ENCODE assay signal across 8 cellular contexts in the genomic region with DNA sequence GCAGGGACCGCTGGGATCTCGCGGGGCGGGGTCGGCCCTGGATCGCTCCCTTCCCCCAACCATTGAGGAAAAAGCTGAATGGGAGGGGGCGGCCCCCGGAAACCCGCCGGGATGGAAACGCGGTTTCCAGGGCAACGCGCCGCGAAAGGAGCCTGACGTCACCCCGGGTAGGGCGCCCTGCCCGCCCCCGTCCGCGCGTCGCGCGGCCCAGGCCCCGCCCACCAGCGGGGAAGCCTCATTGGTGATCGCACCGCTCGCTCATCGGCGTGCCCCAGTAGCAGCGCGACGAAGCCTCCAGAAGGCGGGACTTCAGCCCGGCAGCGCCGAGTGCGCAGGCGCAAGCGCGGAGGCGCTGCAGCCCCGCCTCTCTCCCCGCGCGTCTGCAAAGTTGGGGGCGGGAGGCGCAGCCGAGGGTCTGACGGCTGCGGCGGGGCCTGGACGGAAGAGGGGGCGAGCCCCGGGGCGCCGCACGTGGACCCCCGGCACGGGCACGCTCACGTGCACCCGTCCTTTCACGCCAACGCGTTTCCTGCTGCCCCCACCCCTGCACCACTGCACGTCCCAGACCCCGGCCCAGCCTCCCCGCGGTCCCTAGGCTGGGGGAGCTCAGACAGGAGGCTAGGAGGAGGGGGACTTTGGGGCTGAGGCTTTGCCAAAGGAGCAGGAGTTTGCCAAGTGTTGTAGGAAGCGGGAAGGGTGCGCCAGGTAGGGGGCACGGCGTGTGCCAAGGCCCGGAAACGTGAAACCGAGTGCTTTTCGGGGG. TPM values are rescaled to one million over a fixed set of nuclear protein-coding genes. Genes with fewer than 3 reads are reported as not detected.
DNase-seq lines count a peak whose midpoint lies in the region; ATAC-seq and TF ChIP-seq lines count a peak whose summit lies in the region.

No MANE protein-coding gene starts in this region.

- no peak for TF ChIP-seq CTCF in A673 (conservative IDR thresholded peaks at IDR 0.05; ENCODE audit: low read depth, low read length)
- TF ChIP-seq CTCF in WI38 (IDR thresholded peaks at IDR 0.05; ENCODE audit: low read depth, low read length), result no peak
- no peak for TF ChIP-seq CTCF in breast epithelium (IDR thresholded peaks at IDR 0.05)

- no peak for TF ChIP-seq POLR2A in breast epithelium (IDR thresholded peaks at IDR 0.05)

- ATAC-seq in GM18873 (IDR thresholded peaks at IDR 0.05; ENCODE audit: low FRiP score, unreplicated experiment) (peak; percentile 36), HG03135 (IDR thresholded peaks at IDR 0.05; ENCODE audit: unreplicated experiment) (peak; percentile 40)

- H3K4me1 ChIP-seq in A673 (ENCODE audit: insufficient read depth, low read length, poor library complexity, severe bottlenecking) (peaks cover 74% of the 10 kb centered on the region), breast epithelium (peaks cover 24 to 41% of the 10 kb centered on the region in 2 donors)

- POLR2A ChIA-PET in A673 (lab: Charles Lee; ENCODE audit: low non-redundant PET), result interaction anchor here (1.5 kb wide), 1 partner anchor 8 kb away, joined by 3 read pairs; a partner anchor contains a TSS

- BruUV-seq in A673 (replicated peaks; lab: Mats Ljungman, UMichigan), result no TSS peak

- H3K4me3 ChIP-seq in A673 (ENCODE audit: low read depth, low read length, poor library complexity, severe bottlenecking) (peak overlapping the region; percentile 82), WI38 (ENCODE audit: low read depth, low read length) (peak overlapping the region; percentile 67), breast epithelium (peak overlapping the region; percentile 57 to 79 (median 70))

- H3K27me3 Mint-ChIP-seq in immature natural killer cell (ENCODE audit: low read depth in 3 of 3), result peaks cover 31 to 57% (median 48%) of the 10 kb centered on the region in 3 donors

- peaks cover 21% of the 10 kb centered on the region for H3K36me3 ChIP-seq in A673 (ENCODE audit: insufficient read depth, low read length, poor library complexity, severe bottlenecking)
- no peaks in the 10 kb centered on the region for H3K36me3 ChIP-seq in breast epithelium

- DNase-seq in A673 (ENCODE audit: low spot score), result peak; percentile 98
- peak; percentile 86 for DNase-seq in NCI-H2227 treated with DMSO at 0.1 percent for 48 hours (lab: John Stamatoyannopoulos, UW)
- DNase-seq in breast epithelium (ENCODE audit: low spot score in 2 of 2), result peak; percentile 95
- peak; percentile 97 to 99 (median 98) for DNase-seq in immature natural killer cell
- peak; percentile 92 for DNase-seq in smooth muscle cell of the brain vasculature (ENCODE audit: low read depth, low spot score)

- H3K4me1 Mint-ChIP-seq in immature natural killer cell, result peaks cover 59 to 72% of the 10 kb centered on the region in 2 donors

- H3K4me3 Mint-ChIP-seq in immature natural killer cell, result peak overlapping the region; percentile 90 to 94 (median 91)

- no peaks in the 10 kb centered on the region for H3K9me3 ChIP-seq in A673 (ENCODE audit: low read depth, low read length, poor library complexity, severe bottlenecking)
- H3K9me3 ChIP-seq in breast epithelium, result no peaks in the 10 kb centered on the region

- H3K27ac ChIP-seq in A673 (ENCODE audit: low read depth, low read length, poor library complexity, severe bottlenecking) (peak overlapping the region; percentile 90), breast epithelium (peak overlapping the region; percentile 97 to 98)

- peak overlapping the region; percentile 95 to 99 (median 99) for H3K27ac Mint-ChIP-seq in immature natural killer cell

- H3K36me3 Mint-ChIP-seq in immature natural killer cell, result peaks cover 4 to 19% (median 7%) of the 10 kb centered on the region in 3 donors

- intact Hi-C loops in A673 (cut with micrococcal nuclease; ENCODE audit: unreplicated experiment) (no loop called here), breast epithelium (cut with DNase I; ENCODE audit: low total_unique reads) (no loop called here)

- peaks cover 0 to 4% (median 0%) of the 10 kb centered on the region in 6 donors for H3K9me3 Mint-ChIP-seq in immature natural killer cell

- H3K27me3 ChIP-seq in A673 (replicated peaks; ENCODE audit: insufficient read depth, low read depth, low read length, poor library complexity) (no peaks in the 10 kb centered on the region), breast epithelium (no peaks in the 10 kb centered on the region)

- CTCF ChIA-PET in A673 (lab: Charles Lee), result interaction anchor here (1.1 kb wide), 1 partner anchor 17 kb away, joined by 4 read pairs; no protein-coding TSS in a partner anchor

RNA-seq across cellular contexts. Expression of a gene that starts 8.2 kb away (rescaled TPM):
- total RNA-seq in A673 (2021), result 287 and 386 TPM in 2 replicates
- total RNA-seq in breast epithelium, result 100 to 1,000 TPM; 458 to 758 (median 656) TPM
- 100 to 1,000 TPM; 146 to 246 (median 197) TPM for polyA plus RNA-seq in immature natural killer cell

RNA-seq across cellular contexts. Expression of a gene that starts 12.5 kb away (rescaled TPM):
- total RNA-seq in A673 (2021), result 156 and 169 TPM in 2 replicates
- total RNA-seq in breast epithelium, result 10 to 100 TPM; 13.8 to 28.5 (median 22.4) TPM
- polyA plus RNA-seq in immature natural killer cell, result 10 to 100 TPM in 2 of 3 donors, 1 to 10 TPM in 1; 4.9 to 16.0 (median 10.8) TPM

RNA-seq across cellular contexts. Expression of a gene that starts 14.4 kb away (rescaled TPM):
- total RNA-seq in A673 (2021), result 69.4 and 88.6 TPM in 2 replicates
- 10 to 100 TPM; 43.9 to 60.6 (median 53.1) TPM for total RNA-seq in breast epithelium
- 10 to 100 TPM; 50.5 to 98.4 (median 86.9) TPM for polyA plus RNA-seq in immature natural killer cell

RNA-seq across cellular contexts. Expression of a gene that starts 19.4 kb away (rescaled TPM):
- total RNA-seq in A673 (2021), result 237 and 250 TPM in 2 replicates
- total RNA-seq in breast epithelium, result 10 to 100 TPM; 47.6 to 64.9 (median 61.3) TPM
- 100 to 1,000 TPM; 145 to 310 (median 303) TPM for polyA plus RNA-seq in immature natural killer cell

RNA-seq across cellular contexts. Expression of a gene that starts 23.1 kb away (rescaled TPM):
- total RNA-seq in A673 (2021) (13.3 and 15.0 TPM in 2 replicates), breast epithelium (1 to 10 TPM in 1 of 3 donors, under 1 TPM in 1, not detected in 1; 0.98 to 4.8 TPM)
- not detected for polyA plus RNA-seq in immature natural killer cell

Comparison
In these comparisons a context has a peak if more than half of its experiments do, and no peak if none do; other contexts are left out.
1. Peak in every context shown above with its lines: DNase-seq, ATAC-seq, H3K4me3 ChIP-seq and H3K27ac ChIP-seq.